In the genomic region with DNA sequence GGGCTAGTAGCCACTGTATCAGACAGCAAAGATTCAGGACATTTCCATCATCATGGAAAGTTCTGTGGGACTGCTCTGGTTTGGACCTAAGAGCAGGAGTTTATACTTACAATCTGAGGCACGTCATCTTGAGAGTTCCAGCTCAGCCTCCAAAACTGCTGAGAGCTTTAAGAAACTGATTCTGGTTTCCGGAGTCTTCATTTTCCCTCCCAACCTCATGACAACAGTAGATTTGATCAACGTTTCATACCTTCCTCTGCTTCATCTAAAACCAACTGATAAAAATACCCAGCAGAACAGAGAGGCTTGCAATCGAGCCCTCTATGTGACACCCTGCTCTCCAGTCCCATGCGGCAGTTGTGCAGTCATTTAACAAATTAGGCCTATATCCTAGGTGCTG, we compare ENCODE assay signal across 17 cellular contexts.
DNase-seq lines count a peak whose midpoint lies in the region; ATAC-seq and TF ChIP-seq lines count a peak whose summit lies in the region.
"Had no signal": no experiment of that assay in that cellular context is flagged by ENCODE, and none has a peak within 500 bp of the region (broad histone marks: within the 10 kb centered on the region; RNA-seq: fewer than 3 reads in every experiment).

No MANE protein-coding gene starts in this region.

- H3K4me1 Mint-ChIP-seq in activated T-helper 17 cell treated with anti-CD3 and anti-CD28 coated beads, Interleukin-2, amount 50 U/mL, for 72 hours: peaks cover 13% of the 10 kb centered on the region
- H3K4me1 Mint-ChIP-seq in nephron progenitor cell: peaks cover 21% of the 10 kb centered on the region

- peaks cover 18% of the 10 kb centered on the region; the same call in 1 of the 2 replicates for H3K27me3 ChIP-seq in KMS-11 (ENCODE audit: insufficient read depth, low read depth)

- ATAC-seq in activated T-helper 17 cell treated with anti-CD3 and anti-CD28 coated beads, Interleukin-2, amount 50 U/mL, for 72 hours (replicated peaks): peak; percentile 16
- ATAC-seq: GM12878 had no signal

- peaks cover 26% of the 10 kb centered on the region for H3K4me1 ChIP-seq in KMS-11 (ENCODE audit: low read depth, poor library complexity, severe bottlenecking)

- peaks cover 35% of the 10 kb centered on the region for H3K27me3 Mint-ChIP-seq in activated T-helper 17 cell treated with anti-CD3 and anti-CD28 coated beads, Interleukin-2, amount 50 U/mL, for 72 hours
- peaks cover 78% of the 10 kb centered on the region for H3K27me3 Mint-ChIP-seq in nephron progenitor cell (ENCODE audit: low read depth, poor library complexity)

- H2AFZ ChIP-seq in KMS-11 (ENCODE audit: low read depth): peak overlapping the region; percentile 16; the same call in 1 of the 2 replicates

- H3K27ac Mint-ChIP-seq in activated T-helper 17 cell treated with anti-CD3 and anti-CD28 coated beads, Interleukin-2, amount 50 U/mL, for 72 hours: no peak overlapping the region
- H3K27ac Mint-ChIP-seq in nephron progenitor cell: peak overlapping the region; percentile 49
- H3K27ac Mint-ChIP-seq: CD14-positive monocyte; CD4-positive, alpha-beta memory T cell had no signal

- no peaks in the 10 kb centered on the region for H4K20me1 ChIP-seq in KMS-11 (ENCODE audit: insufficient read depth)

- peak overlapping the region; percentile 43 for H3K27ac ChIP-seq in KMS-11
- H3K27ac ChIP-seq: BLaER1, HL-60 had no signal

- DNase-seq in nephron progenitor cell (no peak), AML-193 (lab: John Stamatoyannopoulos, UW) (no peak), middle frontal gyrus (ENCODE audit: extremely low spot score, low spot score) (no peak), putamen (ENCODE audit: low spot score) (no peak)
- DNase-seq in activated effector memory CD4-positive, alpha-beta T cell treated with Interleukin-2 at 50 U/mL for 16 hours: no peak
- DNase-seq: CD4-positive, alpha-beta memory T cell; DMS 273 treated with DMSO at 0.1 percent for 48 hours; DMS53; DND-41; EL; HCEC 1CT had no signal

- H3K9me3 Mint-ChIP-seq in activated T-helper 17 cell treated with anti-CD3 and anti-CD28 coated beads, Interleukin-2, amount 50 U/mL, for 72 hours: no peaks in the 10 kb centered on the region
- peaks cover 3% of the 10 kb centered on the region for H3K9me3 Mint-ChIP-seq in nephron progenitor cell

- no peak overlapping the region for H3K4me3 ChIP-seq in KMS-11 (IDR thresholded peaks at IDR 0.05; ENCODE audit: insufficient read depth, low read depth, low read length)
- H3K4me3 ChIP-seq: BLaER1, GM12878 had no signal

- peak overlapping the region; percentile 13; the same call in 1 of the 2 replicates for H3K4me2 ChIP-seq in KMS-11
- H3K4me2 ChIP-seq: BLaER1 had no signal

- H3K36me3 ChIP-seq in KMS-11 (ENCODE audit: insufficient read depth): no peaks in the 10 kb centered on the region
- H3K36me3 ChIP-seq: BLaER1 had no signal

- H3K9ac ChIP-seq in KMS-11: no peak overlapping the region
- H3K9ac ChIP-seq: BLaER1 had no signal

- no peaks in the 10 kb centered on the region for H3K36me3 Mint-ChIP-seq in activated T-helper 17 cell treated with anti-CD3 and anti-CD28 coated beads, Interleukin-2, amount 50 U/mL, for 72 hours (ENCODE audit: low read depth)
- no peaks in the 10 kb centered on the region for H3K36me3 Mint-ChIP-seq in nephron progenitor cell (ENCODE audit: low read depth)

- TF ChIP-seq CTCF in KMS-11 (conservative IDR thresholded peaks at IDR 0.05; ENCODE audit: low read depth, low read length) (no peak), nephron progenitor cell (IDR thresholded peaks at IDR 0.05) (no peak)

- H3K79me2 ChIP-seq in KMS-11 (ENCODE audit: insufficient read depth, low read depth): no peaks in the 10 kb centered on the region

- H3K4me3 Mint-ChIP-seq in activated T-helper 17 cell treated with anti-CD3 and anti-CD28 coated beads, Interleukin-2, amount 50 U/mL, for 72 hours: no peak overlapping the region
- no peak overlapping the region for H3K4me3 Mint-ChIP-seq in nephron progenitor cell
- H3K4me3 Mint-ChIP-seq: CD4-positive, alpha-beta memory T cell had no signal
